Comparison of ENCODE assay signal across 21 cellular contexts in genomic region chr5:104385901-104386300, GRCh38.
"Had no signal": no experiment of that assay in that cellular context is flagged by ENCODE, and none has a peak within 500 bp of the region (broad histone marks: within the 10 kb centered on the region; RNA-seq: fewer than 3 reads in every experiment).

No MANE protein-coding gene starts in this region.

- ATAC-seq: gastrocnemius medialis; left lobe of liver; natural killer cell; sciatic nerve; stimulated activated naive B cell treated with anti-CD40 and anti-IgM and Interleukin-4, amounts not matched to agents 10 μg/mL and 1 μg/mL and 100 μg/mL, for 72 hours; stimulated activated naive CD8-positive, alpha-beta T cell treated with anti-CD3 and anti-CD28 coated beads, Interleukin-15, amount 100 ng/mL, for 72 hours had no signal

- H2AFZ ChIP-seq: parathyroid adenoma had no signal

- H3K4me1 Mint-ChIP-seq: central memory CD8-positive, alpha-beta T cell; immature natural killer cell; natural killer cell; neural crest cell; stimulated activated naive B cell treated with anti-CD40 and anti-IgM and Interleukin-4, amounts not matched to agents 10 μg/mL and 1 μg/mL and 100 μg/mL, for 72 hours; stimulated activated naive CD8-positive, alpha-beta T cell treated with anti-CD3 and anti-CD28 coated beads, Interleukin-15, amount 100 ng/mL, for 72 hours had no signal

- H3K4me1 ChIP-seq: esophagus muscularis mucosa, gastrocnemius medialis, parathyroid adenoma, prostate gland, testis, tibial nerve had no signal

- H3K36me3 ChIP-seq: esophagus muscularis mucosa, gastrocnemius medialis, prostate gland, tibial nerve had no signal

- DNase-seq: effector memory CD4-positive, alpha-beta T cell; gastrocnemius medialis; immature natural killer cell; kidney glomerular epithelial cell; natural killer cell; occipital lobe; stimulated activated CD4-positive, alpha-beta T cell treated with anti-CD3 and anti-CD28 coated beads, Interleukin-2, amount 100 ng/mL, for 24 hours; stimulated activated CD4-positive, alpha-beta T cell treated with anti-CD3 and anti-CD28 coated beads, Interleukin-4, amount 100 ng/mL, for 4 hours; stimulated activated naive B cell treated with anti-CD40 and anti-IgM and Interleukin-4, amounts not matched to agents 10 μg/mL and 1 μg/mL and 100 μg/mL, for 72 hours; stimulated activated naive CD8-positive, alpha-beta T cell treated with anti-CD3 and anti-CD28 coated beads, Interleukin-15, amount 100 ng/mL, for 72 hours; testis had no signal

- H3K4me3 ChIP-seq: esophagus muscularis mucosa, gastrocnemius medialis, prostate gland, testis, tibial nerve had no signal

- H3K27ac Mint-ChIP-seq: immature natural killer cell; mesothelial cell of epicardium; natural killer cell; stimulated activated naive B cell treated with anti-CD40 and anti-IgM and Interleukin-4, amounts not matched to agents 10 μg/mL and 1 μg/mL and 100 μg/mL, for 72 hours; stimulated activated naive CD8-positive, alpha-beta T cell treated with anti-CD3 and anti-CD28 coated beads, Interleukin-15, amount 100 ng/mL, for 72 hours had no signal

- H3K9me3 ChIP-seq: esophagus muscularis mucosa, gastrocnemius medialis, prostate gland, testis, tibial nerve had no signal

- H3K36me3 Mint-ChIP-seq: immature natural killer cell; mesothelial cell of epicardium; stimulated activated naive B cell treated with anti-CD40 and anti-IgM and Interleukin-4, amounts not matched to agents 10 μg/mL and 1 μg/mL and 100 μg/mL, for 72 hours had no signal

- H3K27me3 ChIP-seq: esophagus muscularis mucosa, gastrocnemius medialis, testis, tibial nerve had no signal

- H3K9ac ChIP-seq: parathyroid adenoma had no signal

- H3K27ac ChIP-seq: epithelial cell of prostate, esophagus muscularis mucosa, gastrocnemius medialis, parathyroid adenoma, prostate gland, testis, tibial nerve had no signal

- H3K79me2 ChIP-seq: parathyroid adenoma had no signal

- H3K27me3 Mint-ChIP-seq: central memory CD8-positive, alpha-beta T cell; stimulated activated naive B cell treated with anti-CD40 and anti-IgM and Interleukin-4, amounts not matched to agents 10 μg/mL and 1 μg/mL and 100 μg/mL, for 72 hours; stimulated activated naive CD8-positive, alpha-beta T cell treated with anti-CD3 and anti-CD28 coated beads, Interleukin-15, amount 100 ng/mL, for 72 hours had no signal

- H3K4me3 Mint-ChIP-seq: central memory CD8-positive, alpha-beta T cell; immature natural killer cell; mesothelial cell of epicardium; natural killer cell; neural crest cell; stimulated activated naive B cell treated with anti-CD40 and anti-IgM and Interleukin-4, amounts not matched to agents 10 μg/mL and 1 μg/mL and 100 μg/mL, for 72 hours; stimulated activated naive CD8-positive, alpha-beta T cell treated with anti-CD3 and anti-CD28 coated beads, Interleukin-15, amount 100 ng/mL, for 72 hours had no signal
